Comparison of ENCODE assay signal across 19 cellular contexts in the genomic region with DNA sequence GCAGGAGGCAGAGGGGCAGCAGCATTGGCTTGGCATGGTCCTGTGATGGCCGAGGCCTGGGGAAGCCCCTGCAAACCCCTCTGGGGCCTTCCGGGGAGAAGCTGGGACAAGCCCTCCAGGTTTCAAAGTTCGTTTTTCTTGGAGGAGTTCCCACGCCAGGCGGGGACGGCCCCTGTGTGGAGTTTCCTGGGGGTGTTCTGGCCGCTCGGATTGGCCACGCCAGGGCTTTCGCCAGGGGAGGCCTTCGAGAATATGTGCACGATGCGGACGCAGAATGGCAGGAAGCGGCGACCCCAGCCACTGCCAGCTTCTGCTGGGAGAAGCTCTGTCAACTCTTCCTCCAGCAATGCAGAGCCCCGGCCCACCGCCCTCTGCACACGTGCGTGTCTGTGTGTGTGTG.
DNase-seq lines count a peak whose midpoint lies in the region; ATAC-seq, FAIRE-seq and TF ChIP-seq lines count a peak whose summit lies in the region.
"Had no signal": no experiment of that assay in that cellular context is flagged by ENCODE, and none has a peak within 500 bp of the region (broad histone marks: within the 10 kb centered on the region; RNA-seq: fewer than 3 reads in every experiment).

No MANE protein-coding gene starts in this region.

- H3K27me3 ChIP-seq in HepG2 (ENCODE audit: control insufficient read depth in 1 of 2, insufficient read depth in 2 of 2, low read length in 2 of 2) (peaks cover 0 to 19% of the 10 kb centered on the region in 2 experiments; a peak in 4 of 5 replicates), right lobe of liver (no peaks in the 10 kb centered on the region), H1 (replicated peaks in 1 of 4; ENCODE audit: control insufficient read depth in 3 of 4, extremely low read depth in 1 of 4, insufficient read depth in 3 of 4, low read length in 3 of 4) (no peaks in the 10 kb centered on the region; a peak in 1 of 7 replicates), transverse colon (peaks cover 6% of the 10 kb centered on the region), osteoblast (ENCODE audit: insufficient read depth, low read length) (no peaks in the 10 kb centered on the region)

- H2BK120ac ChIP-seq in H1 (replicated peaks; ENCODE audit: low read depth, low read length) = no peak overlapping the region

- H4K20me1 ChIP-seq in HepG2 (ENCODE audit: insufficient read depth, low read length) (no peaks in the 10 kb centered on the region), H1 (replicated peaks in 1 of 2; ENCODE audit: control insufficient read depth in 1 of 2, insufficient read depth in 2 of 2, low read length in 2 of 2) (peaks cover 0 to 6% of the 10 kb centered on the region in 2 experiments), osteoblast (ENCODE audit: insufficient read depth, low read length) (no peaks in the 10 kb centered on the region)

- BruUV-seq in HepG2 (replicated peaks; lab: Mats Ljungman, UMichigan) = no TSS peak

- no peak overlapping the region for H3K9ac ChIP-seq in HepG2 (ENCODE audit: insufficient read depth, low read depth, low read length)
- H3K9ac ChIP-seq in H1 (replicated peaks in 1 of 4; ENCODE audit: extremely low read depth in 1 of 4, low read depth in 3 of 4, low read length in 3 of 4) = no peak overlapping the region
- H3K9ac ChIP-seq: GM23248 had no signal

- no peak overlapping the region for H3K4ac ChIP-seq in H1 (replicated peaks; ENCODE audit: insufficient read length, low read depth, low read length)

- in situ Hi-C loops in HepG2 (cut with HindIII; ENCODE audit: extremely low pct_ligation_motif_present, low pct_unique_long_range_greater_than_20kb) = loop anchor here (5.0 kb wide), 1 partner anchor 430 kb away; no protein-coding TSS in a partner anchor
- in situ Hi-C loops in transverse colon (cut with MboI; ENCODE audit: low pct_ligation_motif_present in 1 of 4, low pct_unique_long_range_greater_than_20kb in 1 of 4, low sequenced_read_pairs in 3 of 4) = loop anchor here (25.0 kb wide), 4 partner anchors 440 to 865 kb away; no protein-coding TSS in a partner anchor
- in situ Hi-C loops in GM13976 (cut with MboI; ENCODE audit: low sequenced_read_pairs, unreplicated experiment) = loop anchor here (25.0 kb wide), 1 partner anchor 840 kb away; no protein-coding TSS in a partner anchor

- H4K8ac ChIP-seq in H1 (ENCODE audit: extremely low read depth, insufficient read depth, low read length) = no peak overlapping the region

- ATAC-seq in HepG2 (peak; percentile 24; the same call in 1 of the 3 replicates), right lobe of liver (no peak), HG03457 (IDR thresholded peaks at IDR 0.05; ENCODE audit: unreplicated experiment) (no peak)
- ATAC-seq: GM12878 had no signal

- H3K23ac ChIP-seq in H1 (ENCODE audit: insufficient read length) = no peak overlapping the region

- WGBS in HepG2 (ENCODE audit: low lambda C conversion rate) = 0% methylated on average over 1 of the region's 20 CpGs
- WGBS in right lobe of liver (ENCODE audit: insufficient coverage, low coverage, low lambda C conversion rate, missing lambda C conversion rate) = 32% methylated on average over 12 of the region's 20 CpGs
- WGBS in H1 (ENCODE audit: extremely low coverage in 1 of 2, insufficient coverage in 1 of 2, insufficient read length in 1 of 2, insufficient replicate concordance in 2 of 2, low coverage in 1 of 2, low lambda C conversion rate in 2 of 2, missing lambda C conversion rate in 1 of 2), 2 experiments = 88% methylated on average over 18 of the region's 20 CpGs; no CpG with 5 or more reads in 1 of the 2 experiments
- WGBS in transverse colon (ENCODE audit: low coverage in 1 of 2), 2 donors = 42% methylated on average over 20 of the region's 20 CpGs; no CpG with 5 or more reads in 1 of the 2 donors

- CTCF ChIA-PET in HepG2 (lab: Yijun Ruan, JAX; ENCODE audit: low intra/inter-chr PET ratio, low total read pairs) = no interaction called here
- CTCF ChIA-PET in H1 (lab: Charles Lee; ENCODE audit: partially characterized antibody) = interaction anchor here (1.2 to 19.8 kb wide), 4 partner anchors 156 to 431 kb away, joined by 3 to 246 read pairs (median 5); a partner anchor contains a TSS

- H2AFZ ChIP-seq in HepG2 (ENCODE audit: low read length) (no peak overlapping the region), H1 (ENCODE audit: low read length) (no peak overlapping the region), osteoblast (ENCODE audit: low read length) (no peak overlapping the region)
- H2AFZ ChIP-seq: GM23248 had no signal

- peak overlapping the region; percentile 99 for H3K56ac ChIP-seq in H1 (replicated peaks; ENCODE audit: insufficient read length, low read depth, low read length)

- H3K23me2 ChIP-seq in H1 (ENCODE audit: low read depth, low read length) = peaks cover 7% of the 10 kb centered on the region; the same call in 1 of the 2 replicates

- no peak overlapping the region for H2BK5ac ChIP-seq in H1 (ENCODE audit: low read depth, low read length)

- intact Hi-C loops in HepG2 (cut with micrococcal nuclease; ENCODE audit: unreplicated experiment) = no loop called here
- intact Hi-C loops in right lobe of liver (cut with DNase I) = no loop called here
- intact Hi-C loops in transverse colon (cut with DNase I; ENCODE audit: low total_unique reads) = no loop called here

- H4K5ac ChIP-seq in H1 (ENCODE audit: insufficient read length, low read depth, low read length) = no peak overlapping the region

- no peak overlapping the region for H2BK15ac ChIP-seq in H1 (ENCODE audit: low read length)

- H3K4me3 ChIP-seq in HepG2 (replicated peaks in 1 of 3; ENCODE audit: insufficient read depth in 1 of 3, low read depth in 2 of 3, low read length in 3 of 3) = no peak overlapping the region
- no peak overlapping the region for H3K4me3 ChIP-seq in right lobe of liver
- no peak overlapping the region for H3K4me3 ChIP-seq in H1 (ENCODE audit: extremely low read depth in 1 of 4, insufficient read depth in 2 of 4, low read depth in 3 of 4, low read length in 4 of 4)
- no peak overlapping the region for H3K4me3 ChIP-seq in transverse colon
- no peak overlapping the region for H3K4me3 ChIP-seq in osteoblast (ENCODE audit: insufficient read depth, low read length)
- H3K4me3 ChIP-seq: GM12878, GM23248 had no signal

- TF ChIP-seq CTCF in HepG2 (CRISPR knock-in tag; IDR thresholded peaks at IDR 0.05) (no peak), right lobe of liver (IDR thresholded peaks at IDR 0.05) (no peak), H1 (IDR thresholded peaks at IDR 0.05; ENCODE audit: control extremely low read depth in 1 of 3, insufficient read depth in 1 of 3, low read depth in 1 of 3, low read length in 3 of 3) (no peak), transverse colon (IDR thresholded peaks at IDR 0.05) (no peak), GM13976 (IDR thresholded peaks at IDR 0.05; ENCODE audit: borderline replicate concordance, control extremely low read depth, extremely low read depth, insufficient read depth, missing control alignments) (no peak), osteoblast (IDR thresholded peaks at IDR 0.05; ENCODE audit: extremely low read depth, low read depth, low read length) (no peak)

- H3K27ac ChIP-seq in HepG2 (ENCODE audit: extremely low read length, insufficient read depth, low read length) (no peak overlapping the region), right lobe of liver (no peak overlapping the region), H1 (ENCODE audit: low read depth, low read length) (no peak overlapping the region), transverse colon (no peak overlapping the region), osteoblast (ENCODE audit: low read depth, low read length) (no peak overlapping the region)
- H3K27ac ChIP-seq: GM23248 had no signal

- TF ChIP-seq POLR2A in HepG2 (IDR thresholded peaks at IDR 0.05; ENCODE audit: insufficient read depth in 1 of 2, low read depth in 2 of 2, low read length in 2 of 2) = no peak
- no peak for TF ChIP-seq POLR2A in right lobe of liver (IDR thresholded peaks at IDR 0.05)
- no peak for TF ChIP-seq POLR2A in H1 (IDR thresholded peaks at IDR 0.05; ENCODE audit: control extremely low read depth in 1 of 2, low read depth in 2 of 2, low read length in 2 of 2)
- no peak for TF ChIP-seq POLR2A in transverse colon (IDR thresholded peaks at IDR 0.05)

- no peak overlapping the region for H4K91ac ChIP-seq in H1 (replicated peaks; ENCODE audit: insufficient read length, low read length)

- H2AK5ac ChIP-seq in H1 (ENCODE audit: low read depth, low read length) = peak overlapping the region; percentile 41; the same call in 1 of the 2 replicates

- no peak overlapping the region for H3K14ac ChIP-seq in H1 (ENCODE audit: insufficient read length)

- H2BK12ac ChIP-seq in H1 (ENCODE audit: low read depth, low read length) = 0 out of 2 replicates have a peak overlapping the region, but pooled peaks have one; percentile 77

- H3K9me3 ChIP-seq in HepG2 (ENCODE audit: low read length) (no peaks in the 10 kb centered on the region), right lobe of liver (no peaks in the 10 kb centered on the region), H1 (ENCODE audit: insufficient read depth in 2 of 2, low read depth in 1 of 2, low read length in 1 of 2) (no peaks in the 10 kb centered on the region), transverse colon (no peaks in the 10 kb centered on the region), osteoblast (ENCODE audit: low read depth, low read length) (no peaks in the 10 kb centered on the region)

- FAIRE-seq in HepG2 (lab: Jason Lieb, UNC) = no peak
- no peak for FAIRE-seq in H1 (lab: Jason Lieb, UNC)
- FAIRE-seq: GM12878, H54 had no signal

- H3K18ac ChIP-seq in H1 (ENCODE audit: extremely low read depth, low read length) = no peak overlapping the region

- TF ChIP-seq EP300 in HepG2 (IDR thresholded peaks at IDR 0.05; ENCODE audit: low read depth in 2 of 2, low read length in 2 of 2) (no peak), HepG2 (CRISPR knock-in tag; IDR thresholded peaks at IDR 0.05; ENCODE audit: borderline replicate concordance) (no peak), H1 (IDR thresholded peaks at IDR 0.05; ENCODE audit: borderline replicate concordance in 1 of 2, low read depth in 2 of 2, low read length in 2 of 2) (no peak), transverse colon (IDR thresholded peaks at IDR 0.05; ENCODE audit: low read depth) (no peak)

- POLR2A ChIA-PET in HepG2 (lab: Yijun Ruan, JAX) (no interaction called here), H1 (lab: Charles Lee; ENCODE audit: partially characterized antibody) (no interaction called here)

- H2BK20ac ChIP-seq in H1 (ENCODE audit: low read length) = no peak overlapping the region

- H3K36me3 ChIP-seq in HepG2 (replicated peaks in 1 of 2; ENCODE audit: control insufficient read depth in 1 of 2, insufficient read depth in 2 of 2, low read length in 2 of 2) (no peaks in the 10 kb centered on the region), right lobe of liver (no peaks in the 10 kb centered on the region), H1 (ENCODE audit: control insufficient read depth in 2 of 4, insufficient read depth in 4 of 4, low read length in 3 of 4) (no peaks in the 10 kb centered on the region; a peak in 1 of 8 replicates), transverse colon (no peaks in the 10 kb centered on the region), osteoblast (ENCODE audit: insufficient read depth, low read length) (no peaks in the 10 kb centered on the region)

- H3K4me2 ChIP-seq in HepG2 (ENCODE audit: low read depth, low read length) (no peak overlapping the region), H1 (ENCODE audit: insufficient read depth in 1 of 2, low read depth in 2 of 2, low read length in 2 of 2) (no peak overlapping the region), osteoblast (ENCODE audit: insufficient read depth, low read length) (no peak overlapping the region)

- no peak for TF ChIP-seq RAD21 in HepG2 (CRISPR knock-in tag; IDR thresholded peaks at IDR 0.05)
- no peak for TF ChIP-seq RAD21 in H1 (IDR thresholded peaks at IDR 0.05 in 1 of 2, conservative IDR thresholded peaks at IDR 0.05 in 1 of 2; ENCODE audit: low read depth in 2 of 2, low read length in 2 of 2)

- no peak for DNase-seq in HepG2 (ENCODE audit: low spot score)
- no peak for DNase-seq in right lobe of liver
- DNase-seq in H1 (ENCODE audit: low read depth in 1 of 2, low spot score in 2 of 2) = no peak
- DNase-seq in transverse colon = peak; percentile 15
- DNase-seq in GM13976 (ENCODE audit: low spot score) = no peak
- DNase-seq in osteoblast (ENCODE audit: insufficient read length, low spot score, missing footprints) = no peak
- DNase-seq: 8988T; C1 segment of cervical spinal cord; CD4-positive, CD25-positive, alpha-beta regulatory T cell; CD8-positive, alpha-beta memory T cell; COR-L47; DMS 273 treated with DMSO at 0.1 percent for 48 hours; DMS53; DND-41; EL; GM23248 had no signal

- H3K79me2 ChIP-seq in HepG2 (ENCODE audit: insufficient read depth, low read length) (no peaks in the 10 kb centered on the region), H1 (ENCODE audit: control insufficient read depth in 1 of 2, insufficient read depth in 2 of 2, low read length in 2 of 2) (no peaks in the 10 kb centered on the region), osteoblast (ENCODE audit: insufficient read depth, low read length) (no peaks in the 10 kb centered on the region)

- H3K79me1 ChIP-seq in H1 (ENCODE audit: low read depth, low read length) = 0 out of 2 replicates have a peak, but pooled peaks cover 3% of the 10 kb centered on the region

- H3K4me1 ChIP-seq in HepG2 (ENCODE audit: insufficient read depth, low read length) (no peaks in the 10 kb centered on the region), right lobe of liver (no peaks in the 10 kb centered on the region), H1 (replicated peaks in 1 of 4; ENCODE audit: control insufficient read depth in 3 of 4, insufficient read depth in 4 of 4, low read length in 3 of 4) (no peaks in the 10 kb centered on the region), transverse colon (no peaks in the 10 kb centered on the region), osteoblast (ENCODE audit: insufficient read depth, low read length) (peaks cover 15% of the 10 kb centered on the region)
